1 cellular context compared by ENCODE assay signal in the genomic region with DNA sequence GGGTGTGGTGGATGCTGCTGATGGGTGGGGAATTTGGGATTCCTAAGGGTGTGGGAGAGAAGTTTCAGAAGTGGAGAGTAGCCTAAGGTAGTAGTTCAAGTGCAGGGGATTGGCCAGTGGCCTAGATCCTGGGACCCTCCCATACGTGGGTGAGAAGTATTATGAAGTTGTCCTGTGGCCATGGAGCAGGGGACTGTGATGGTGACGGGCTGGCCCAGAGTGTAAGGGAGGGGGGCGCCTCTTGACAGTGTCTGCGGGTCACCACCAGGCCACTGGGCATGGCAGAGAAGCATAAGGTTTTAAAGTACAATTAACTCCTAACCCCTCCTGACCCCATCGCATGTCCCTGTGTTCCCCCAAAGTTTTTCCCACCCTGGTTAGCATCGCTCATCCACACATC.
TF ChIP-seq lines count a peak whose summit lies in the region.

No MANE protein-coding gene starts in this region.

TF ChIP-seq in liver, 16 proteins besides CTCF, POLR2A, EP300 and RAD21 (continued from another document):
- TF ChIP-seq, protein P1, sequence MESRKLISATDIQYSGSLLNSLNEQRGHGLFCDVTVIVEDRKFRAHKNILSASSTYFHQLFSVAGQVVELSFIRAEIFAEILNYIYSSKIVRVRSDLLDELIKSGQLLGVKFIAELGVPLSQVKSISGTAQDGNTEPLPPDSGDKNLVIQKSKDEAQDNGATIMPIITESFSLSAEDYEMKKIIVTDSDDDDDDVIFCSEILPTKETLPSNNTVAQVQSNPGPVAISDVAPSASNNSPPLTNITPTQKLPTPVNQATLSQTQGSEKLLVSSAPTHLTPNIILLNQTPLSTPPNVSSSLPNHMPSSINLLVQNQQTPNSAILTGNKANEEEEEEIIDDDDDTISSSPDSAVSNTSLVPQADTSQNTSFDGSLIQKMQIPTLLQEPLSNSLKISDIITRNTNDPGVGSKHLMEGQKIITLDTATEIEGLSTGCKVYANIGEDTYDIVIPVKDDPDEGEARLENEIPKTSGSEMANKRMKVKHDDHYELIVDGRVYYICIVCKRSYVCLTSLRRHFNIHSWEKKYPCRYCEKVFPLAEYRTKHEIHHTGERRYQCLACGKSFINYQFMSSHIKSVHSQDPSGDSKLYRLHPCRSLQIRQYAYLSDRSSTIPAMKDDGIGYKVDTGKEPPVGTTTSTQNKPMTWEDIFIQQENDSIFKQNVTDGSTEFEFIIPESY (IDR thresholded peaks at IDR 0.05), result no peak
- TF ChIP-seq YY1 (IDR thresholded peaks at IDR 0.05), result no peak
TF ChIP-seq in liver: peak in this region for 0.
